Comparison of ENCODE assay signal across 8 cellular contexts in the genomic region with DNA sequence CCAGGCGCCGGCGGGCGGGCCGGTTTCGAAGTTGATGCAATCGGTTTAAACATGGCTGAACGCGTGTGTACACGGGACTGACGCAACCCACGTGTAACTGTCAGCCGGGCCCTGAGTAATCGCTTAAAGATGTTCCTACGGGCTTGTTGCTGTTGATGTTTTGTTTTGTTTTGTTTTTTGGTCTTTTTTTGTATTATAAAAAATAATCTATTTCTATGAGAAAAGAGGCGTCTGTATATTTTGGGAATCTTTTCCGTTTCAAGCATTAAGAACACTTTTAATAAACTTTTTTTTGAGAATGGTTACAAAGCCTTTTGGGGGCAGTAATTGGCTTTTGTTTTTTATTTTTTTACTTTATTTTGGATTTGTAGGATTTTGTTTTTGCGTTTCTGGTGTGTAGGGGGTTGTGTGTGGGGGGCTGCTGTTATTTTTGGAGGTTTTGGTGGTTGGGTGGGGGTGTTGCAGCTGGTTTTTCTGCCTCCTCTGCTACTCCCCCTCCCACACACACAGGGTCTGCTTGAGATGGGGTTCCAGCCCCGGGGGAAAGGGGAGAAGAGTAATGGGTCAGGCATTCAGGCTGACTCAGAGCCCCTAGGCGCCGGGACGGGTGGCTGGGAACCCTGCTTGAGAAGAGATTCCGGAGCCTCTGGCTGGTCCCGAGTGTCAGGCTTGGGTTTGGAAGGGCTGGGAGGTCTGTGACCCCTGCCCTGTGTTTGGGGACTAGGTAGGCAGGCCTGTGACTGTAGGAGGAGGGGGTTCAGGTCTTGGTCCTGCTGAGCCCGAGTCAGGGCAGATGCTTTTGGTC. TPM values are rescaled to one million over a fixed set of nuclear protein-coding genes. Genes with fewer than 3 reads are reported as not detected.
DNase-seq lines count a peak whose midpoint lies in the region; ATAC-seq lines count a peak whose summit lies in the region.

No MANE protein-coding gene starts in this region.

- H3K9me3 Mint-ChIP-seq in activated CD4-positive, alpha-beta T cell treated with anti-CD3 and anti-CD28 coated beads for 36 hours (ENCODE audit: low read depth) = no peaks in the 10 kb centered on the region

- peak overlapping the region; percentile 97 for H3K27ac Mint-ChIP-seq in activated CD4-positive, alpha-beta T cell treated with anti-CD3 and anti-CD28 coated beads for 36 hours

- peak; percentile 81 for DNase-seq in D341Med (ENCODE audit: low spot score)
- peak; percentile 91 for DNase-seq in NCI-H345 (lab: John Stamatoyannopoulos, UW)
- DNase-seq in activated CD4-positive, alpha-beta T cell treated with anti-CD3 and anti-CD28 coated beads for 36 hours = peak; percentile 94
- DNase-seq in left lobe of liver (ENCODE audit: low spot score) = peak; percentile 64
- DNase-seq in stimulated activated CD4-positive, alpha-beta T cell treated with anti-CD3 and anti-CD28 coated beads, Interleukin-4, amount 100 ng/mL, for 1 hour = peak; percentile 84

- POLR2A ChIA-PET in activated CD4-positive, alpha-beta T cell treated with anti-CD3 and anti-CD28 coated beads for 36 hours (lab: Charles Lee) = no interaction called here

- peak; percentile 27 for ATAC-seq in HG02840 (IDR thresholded peaks at IDR 0.05; ENCODE audit: low FRiP score, unreplicated experiment)
- peak; percentile 50 for ATAC-seq in activated CD4-positive, alpha-beta T cell treated with anti-CD3 and anti-CD28 coated beads for 36 hours
- no peak for ATAC-seq in left lobe of liver
- ATAC-seq in HG03457 (IDR thresholded peaks at IDR 0.05; ENCODE audit: unreplicated experiment) = no peak

- CTCF ChIA-PET in activated CD4-positive, alpha-beta T cell treated with anti-CD3 and anti-CD28 coated beads for 36 hours (lab: Charles Lee) = interaction anchor here (10.4 kb wide), 1 partner anchor 273 kb away, joined by 158 read pairs; no protein-coding TSS in a partner anchor

- H3K27me3 Mint-ChIP-seq in activated CD4-positive, alpha-beta T cell treated with anti-CD3 and anti-CD28 coated beads for 36 hours = no peaks in the 10 kb centered on the region

- H3K36me3 Mint-ChIP-seq in activated CD4-positive, alpha-beta T cell treated with anti-CD3 and anti-CD28 coated beads for 36 hours (ENCODE audit: low read depth) = peaks cover 28% of the 10 kb centered on the region

- intact Hi-C loops in activated CD4-positive, alpha-beta T cell treated with anti-CD3 and anti-CD28 coated beads for 36 hours (cut with DNase I, micrococcal nuclease) = loop anchor here (1.0 to 10.0 kb wide), 6 partner anchors 92 to 740 kb away; partner anchors contain the start of genes PARD6B (in 2 of the 2) and ADNP (in 1 of the 2)

- H3K4me3 Mint-ChIP-seq in activated CD4-positive, alpha-beta T cell treated with anti-CD3 and anti-CD28 coated beads for 36 hours = peak overlapping the region; percentile 96

- peak overlapping the region; percentile 93 for H3K27ac ChIP-seq in cingulate gyrus (ENCODE audit: low read depth, low read length)

- peaks cover 17% of the 10 kb centered on the region for H3K4me1 Mint-ChIP-seq in activated CD4-positive, alpha-beta T cell treated with anti-CD3 and anti-CD28 coated beads for 36 hours

RNA-seq across cellular contexts. Expression of gene CEBPB, which starts 1.9 kb away (rescaled TPM):
- 10 to 100 TPM; 28.9 to 40.1 TPM for total RNA-seq in activated CD4-positive, alpha-beta T cell treated with anti-CD3 and anti-CD28 coated beads for 36 hours
- 215 TPM for total RNA-seq in left lobe of liver

RNA-seq across cellular contexts. Expression of gene PEDS1, which starts 39.0 kb away (rescaled TPM):
- total RNA-seq in activated CD4-positive, alpha-beta T cell treated with anti-CD3 and anti-CD28 coated beads for 36 hours = 10 to 100 TPM; 13.2 to 16.8 TPM
- total RNA-seq in left lobe of liver = 9.1 TPM

Comparison
In these comparisons a context has a peak if more than half of its experiments do, and no peak if none do; other contexts are left out.
1. ATAC-seq: peak in HG02840 (single experiment) and activated CD4-positive, alpha-beta T cell treated with anti-CD3 and anti-CD28 coated beads for 36 hours (single experiment); none in left lobe of liver (single experiment) and HG03457 (single experiment).
2. Peak in every context shown above with its lines, with median percentiles within 50 percentile points of each other: DNase-seq.